Comparison of ENCODE assay signal across 8 cellular contexts in genomic region chr19:55353803-55354697, GRCh38. TPM values are rescaled to one million over a fixed set of nuclear protein-coding genes. Genes with fewer than 3 reads are reported as not detected.
DNase-seq lines count a peak whose midpoint lies in the region; ATAC-seq, FAIRE-seq and TF ChIP-seq lines count a peak whose summit lies in the region.

No MANE protein-coding gene starts in this region.

- H3K27me3 ChIP-seq in foreskin keratinocyte = peaks cover 15% of the 10 kb centered on the region
- H3K27me3 ChIP-seq in osteoblast (ENCODE audit: insufficient read depth, low read length) = peaks cover 47% of the 10 kb centered on the region
- peaks cover 24 to 36% of the 10 kb centered on the region in 2 donors for H3K27me3 ChIP-seq in uterus

- H2AFZ ChIP-seq in osteoblast (ENCODE audit: low read length) = peak overlapping the region; percentile 15

- intact Hi-C loops in uterus (cut with DNase I; ENCODE audit: low total_unique reads) = no loop called here

- TF ChIP-seq POLR2A in H54 (IDR thresholded peaks at IDR 0.05; ENCODE audit: low read depth, low read length) = peak; percentile 49; the same call in 1 of the 2 replicates
- no peak for TF ChIP-seq POLR2A in uterus (IDR thresholded peaks at IDR 0.05)

- H3K4me2 ChIP-seq in osteoblast (ENCODE audit: insufficient read depth, low read length) = peak overlapping the region; percentile 77

- FAIRE-seq in H54 (lab: Jason Lieb, UNC) = no peak

- H3K4me1 ChIP-seq in foreskin keratinocyte (no peaks in the 10 kb centered on the region), osteoblast (ENCODE audit: insufficient read depth, low read length) (peaks cover 6% of the 10 kb centered on the region), uterus (peaks cover 5 to 16% of the 10 kb centered on the region in 2 donors)

- H3K27ac ChIP-seq in foreskin keratinocyte = no peak overlapping the region
- H3K27ac ChIP-seq in osteoblast (ENCODE audit: low read depth, low read length) = no peak overlapping the region
- H3K27ac ChIP-seq in uterus = no peak overlapping the region

- no peaks in the 10 kb centered on the region for H3K79me2 ChIP-seq in osteoblast (ENCODE audit: insufficient read depth, low read length)

- H3K4me3 ChIP-seq in osteoblast (ENCODE audit: insufficient read depth, low read length) (peak overlapping the region; percentile 64), uterus (peak overlapping the region; percentile 22 to 29)

- TF ChIP-seq CTCF in foreskin keratinocyte (conservative IDR thresholded peaks at IDR 0.05) (no peak), osteoblast (IDR thresholded peaks at IDR 0.05; ENCODE audit: extremely low read depth, low read depth, low read length) (no peak), uterus (IDR thresholded peaks at IDR 0.05) (no peak)

- peak; percentile 70 for DNase-seq in A172 (ENCODE audit: low spot score)
- DNase-seq in H54 (ENCODE audit: insufficient read length, low spot score) = peak; percentile 96
- peak; percentile 45 for DNase-seq in RKO (ENCODE audit: low spot score)
- peak; percentile 46 for DNase-seq in activated gamma-delta T cell treated with Interleukin-2 at 50 U/mL for 16 hours
- DNase-seq in foreskin keratinocyte = no peak
- DNase-seq in osteoblast (ENCODE audit: insufficient read length, low spot score, missing footprints) = peak; percentile 98
- peak; percentile 54 to 65 for DNase-seq in uterus

- ATAC-seq in foreskin keratinocyte (peak; percentile 64), HG03025 (IDR thresholded peaks at IDR 0.05; ENCODE audit: low FRiP score, unreplicated experiment) (no peak)

- no peaks in the 10 kb centered on the region for H3K9me3 ChIP-seq in osteoblast (ENCODE audit: low read depth, low read length)
- no peaks in the 10 kb centered on the region for H3K9me3 ChIP-seq in uterus

- H4K20me1 ChIP-seq in osteoblast (ENCODE audit: insufficient read depth, low read length) = no peaks in the 10 kb centered on the region

- H3K36me3 ChIP-seq in osteoblast (ENCODE audit: insufficient read depth, low read length) (no peaks in the 10 kb centered on the region), uterus (no peaks in the 10 kb centered on the region)

RNA-seq across cellular contexts. Expression of gene COX6B2, which starts 0.5 kb away (rescaled TPM):
- 0.28 TPM in 1 of 2 replicates, not detected in the other for total RNA-seq in A172 (2014; rRNA removed; shearing (Covaris generic))
- 0.92 and 2.4 TPM in 2 replicates for total RNA-seq in foreskin keratinocyte
- 1.8 and 2.8 TPM in 2 replicates for polyA plus RNA-seq in foreskin keratinocyte
- total RNA-seq in osteoblast = not detected in 2 replicates
- 1 to 10 TPM in 1 of 4 donors, under 1 TPM in 1, not detected in 2; 0.14 to 4.6 TPM for total RNA-seq in uterus

RNA-seq across cellular contexts. Expression of gene GARIN5B, which starts 9.0 kb away (rescaled TPM):
- not detected in 2 replicates for total RNA-seq in A172 (2014; rRNA removed; shearing (Covaris generic))
- total RNA-seq in foreskin keratinocyte (0.03 TPM in 1 of 2 replicates, not detected in the other), osteoblast (not detected in 2 replicates), uterus (under 1 TPM in 1 of 4 donors, not detected in 3; 0.18 TPM)
- not detected in 2 replicates for polyA plus RNA-seq in foreskin keratinocyte

RNA-seq across cellular contexts. Expression of gene KMT5C, which starts 14.4 kb away (rescaled TPM):
- total RNA-seq in A172 (2014; rRNA removed; shearing (Covaris generic)) = 19.1 and 19.8 TPM in 2 replicates
- 6.9 and 8.6 TPM in 2 replicates for total RNA-seq in foreskin keratinocyte
- polyA plus RNA-seq in foreskin keratinocyte = 6.0 and 6.5 TPM in 2 replicates
- 9.7 and 10.9 TPM in 2 replicates for total RNA-seq in osteoblast
- total RNA-seq in uterus = 10 to 100 TPM; 12.4 to 65.6 (median 15.9) TPM

RNA-seq across cellular contexts. Expression of gene IL11, which starts 16.2 kb away (rescaled TPM):
- total RNA-seq in A172 (2014; rRNA removed; shearing (Covaris generic)) = 8.4 and 9.4 TPM in 2 replicates
- total RNA-seq in foreskin keratinocyte = 3.7 and 5.8 TPM in 2 replicates
- 4.1 and 5.4 TPM in 2 replicates for polyA plus RNA-seq in foreskin keratinocyte
- total RNA-seq in osteoblast = 0.36 and 1.2 TPM in 2 replicates
- 1 to 10 TPM in 1 of 4 donors, not detected in 3; 1.6 TPM for total RNA-seq in uterus

RNA-seq across cellular contexts. Expression of gene TMEM190, which starts 22.6 kb away (rescaled TPM):
- not detected in 2 replicates for total RNA-seq in A172 (2014; rRNA removed; shearing (Covaris generic))
- not detected in 2 replicates for total RNA-seq in foreskin keratinocyte
- polyA plus RNA-seq in foreskin keratinocyte = not detected in 2 replicates
- total RNA-seq in osteoblast = not detected in 2 replicates
- total RNA-seq in uterus = 1 to 10 TPM in 1 of 4 donors, not detected in 3; 1.1 TPM

Comparison
In these comparisons a context has a peak if more than half of its experiments do, and no peak if none do; other contexts are left out.
1. DNase-seq: peak in A172 (single experiment), H54 (single experiment), RKO (single experiment), activated gamma-delta T cell treated with Interleukin-2 at 50 U/mL for 16 hours (single experiment), osteoblast (single experiment) and uterus (2 of 2); none in foreskin keratinocyte (0 of 2).